2 cellular contexts compared by ENCODE assay signal in genomic region chr7:2094454-2095039, GRCh38.
TF ChIP-seq lines count a peak whose summit lies in the region.

No MANE protein-coding gene starts in this region.

TF ChIP-seq in HEK293, 187 proteins besides CTCF, POLR2A, EP300 and RAD21:
- no peak for TF ChIP-seq ZNF518A (tag by site-specific recombination; conservative IDR thresholded peaks at IDR 0.05; ENCODE audit: low read depth)
- peak; percentile 94 for TF ChIP-seq ZNF623 (tag by site-specific recombination; IDR thresholded peaks at IDR 0.05)
- no peak for TF ChIP-seq ZFP69B (tag by site-specific recombination; IDR thresholded peaks at IDR 0.05)
- no peak for TF ChIP-seq ZNF777 (tag by site-specific recombination; IDR thresholded peaks at IDR 0.05; ENCODE audit: borderline replicate concordance)

TF ChIP-seq in K562, 482 proteins besides CTCF, POLR2A, EP300 and RAD21 (continued from another document):
- peak; percentile 68 for TF ChIP-seq BCOR (IDR thresholded peaks at IDR 0.05)
- TF ChIP-seq ZNF740 (CRISPR knock-in tag; IDR thresholded peaks at IDR 0.05): peak; percentile 51; the same call in 1 of the 2 replicates
- TF ChIP-seq ZNF740 (tag; IDR thresholded peaks at IDR 0.05): no peak
- TF ChIP-seq SMARCA5 (IDR thresholded peaks at IDR 0.05): peak; percentile 38; the same call in 1 of the 2 replicates
- TF ChIP-seq ZNF395 (CRISPR knock-in tag; IDR thresholded peaks at IDR 0.05): no peak
